22 cellular contexts compared by ENCODE assay signal in genomic region chr1:3084726-3085125, GRCh38. TPM values are rescaled to one million over a fixed set of nuclear protein-coding genes. Genes with fewer than 3 reads are reported as not detected.
"Had no signal": no experiment of that assay in that cellular context is flagged by ENCODE, and none has a peak within 500 bp of the region (broad histone marks: within the 10 kb centered on the region; RNA-seq: fewer than 3 reads in every experiment).

No MANE protein-coding gene starts in this region.

- H3K4me2 ChIP-seq: smooth muscle cell had no signal

- H3K4me3 ChIP-seq: lung, prostate gland, right atrium auricular region, smooth muscle cell, suprapubic skin, vagina had no signal

- DNase-seq: dorsolateral prefrontal cortex; effector CD4-positive, alpha-beta T cell; hypothalamus; immature natural killer cell; islet precursor cell; kidney glomerular epithelial cell; natural killer cell; stimulated activated CD4-positive, alpha-beta T cell treated with anti-CD3 and anti-CD28 coated beads, Interleukin-12 subunit alpha, Interleukin-12 subunit beta, amount 100 ng/mL, for 4 hours; stimulated activated CD4-positive, alpha-beta T cell treated with anti-CD3 and anti-CD28 coated beads, Interleukin-1b, Interleukin-23, amount 100 ng/mL, for 48 hours; stimulated activated CD4-positive, alpha-beta T cell treated with anti-CD3 and anti-CD28 coated beads, Interleukin-4, amount 100 ng/mL, for 1 hour; stimulated activated CD8-positive, alpha-beta memory T cell treated with anti-CD3 and anti-CD28 coated beads, Interleukin-4, amount 100 ng/mL, for 48 hours; stimulated activated naive CD4-positive, alpha-beta T cell; stimulated activated naive CD8-positive, alpha-beta T cell treated with anti-CD3 and anti-CD28 coated beads, Interleukin-15, amount 100 ng/mL, for 72 hours; trophoblast cell had no signal

- H3K27ac ChIP-seq: prostate gland, right atrium auricular region, suprapubic skin, vagina had no signal

- H3K4me1 ChIP-seq: prostate gland, right atrium auricular region, suprapubic skin, vagina had no signal

- H3K36me3 ChIP-seq: prostate gland, right atrium auricular region, suprapubic skin, vagina had no signal

- ATAC-seq: natural killer cell; sciatic nerve; stimulated activated naive CD8-positive, alpha-beta T cell treated with anti-CD3 and anti-CD28 coated beads, Interleukin-15, amount 100 ng/mL, for 72 hours had no signal

- H3K27me3 ChIP-seq: right atrium auricular region, vagina had no signal

- H3K9me3 ChIP-seq: prostate gland, right atrium auricular region, suprapubic skin, vagina had no signal

RNA-seq across cellular contexts. Expression of gene PRDM16, which starts 15.7 kb away (rescaled TPM):
- total RNA-seq: mononuclear cell had no signal
